In genomic region chr2:191020221-191020741, GRCh38 we compare ENCODE assay signal across 8 cellular contexts. TPM values are rescaled to one million over a fixed set of nuclear protein-coding genes. Genes with fewer than 3 reads are reported as not detected.
DNase-seq lines count a peak whose midpoint lies in the region; ATAC-seq and TF ChIP-seq lines count a peak whose summit lies in the region.

No MANE protein-coding gene starts in this region.

- H3K27me3 ChIP-seq in neural cell (ENCODE audit: insufficient read depth, low read depth, low read length), result peaks cover 7% of the 10 kb centered on the region

- peaks cover 8% of the 10 kb centered on the region for H3K36me3 Mint-ChIP-seq in activated T-helper 2 cell treated with anti-CD3 and anti-CD28 coated beads, Interferon-gamma antibody, Interleukin-2, Interleukin-4, amounts not matched to agents 10 μg/mL and 5 μg/mL and 100 μg/mL, durations not matched to agents 14 hours and 24 hours and 36 hours (ENCODE audit: low read depth)

- H3K4me1 Mint-ChIP-seq in activated T-helper 2 cell treated with anti-CD3 and anti-CD28 coated beads, Interferon-gamma antibody, Interleukin-2, Interleukin-4, amounts not matched to agents 10 μg/mL and 5 μg/mL and 100 μg/mL, durations not matched to agents 14 hours and 24 hours and 36 hours (ENCODE audit: low read depth), result peaks cover 35% of the 10 kb centered on the region
- peaks cover 27% of the 10 kb centered on the region for H3K4me1 Mint-ChIP-seq in stimulated activated naive CD8-positive, alpha-beta T cell treated with anti-CD3 and anti-CD28 coated beads, Interleukin-15, amount 100 ng/mL, for 72 hours

- H3K27ac Mint-ChIP-seq in activated T-helper 2 cell treated with anti-CD3 and anti-CD28 coated beads, Interferon-gamma antibody, Interleukin-2, Interleukin-4, amounts not matched to agents 10 μg/mL and 5 μg/mL and 100 μg/mL, durations not matched to agents 14 hours and 24 hours and 36 hours, result no peak overlapping the region
- peak overlapping the region in 1 of 2 donors; percentile 87 for H3K27ac Mint-ChIP-seq in stimulated activated naive CD8-positive, alpha-beta T cell treated with anti-CD3 and anti-CD28 coated beads, Interleukin-15, amount 100 ng/mL, for 72 hours

- no peak for TF ChIP-seq CTCF in LNCaP clone FGC (IDR thresholded peaks at IDR 0.05; ENCODE audit: control insufficient read depth, extremely low read depth, insufficient read depth)
- no peak for TF ChIP-seq CTCF in fibroblast of the aortic adventitia (IDR thresholded peaks at IDR 0.05; ENCODE audit: insufficient read depth, low read length)
- TF ChIP-seq CTCF in neural cell (IDR thresholded peaks at IDR 0.05; ENCODE audit: poor library complexity, severe bottlenecking), result peak; percentile 52

- H3K4me2 ChIP-seq in neural cell (ENCODE audit: low read length), result peak overlapping the region; percentile 71

- peaks cover 4% of the 10 kb centered on the region for H3K9me3 Mint-ChIP-seq in activated T-helper 2 cell treated with anti-CD3 and anti-CD28 coated beads, Interferon-gamma antibody, Interleukin-2, Interleukin-4, amounts not matched to agents 10 μg/mL and 5 μg/mL and 100 μg/mL, durations not matched to agents 14 hours and 24 hours and 36 hours
- peaks cover 13 to 16% of the 10 kb centered on the region in 2 donors for H3K9me3 Mint-ChIP-seq in stimulated activated naive CD8-positive, alpha-beta T cell treated with anti-CD3 and anti-CD28 coated beads, Interleukin-15, amount 100 ng/mL, for 72 hours

- no peaks in the 10 kb centered on the region for H3K79me2 ChIP-seq in neural cell (replicated peaks; ENCODE audit: insufficient read depth, low read length)

- intact Hi-C loops in activated T-helper 2 cell treated with anti-CD3 and anti-CD28 coated beads, Interferon-gamma antibody, Interleukin-2, Interleukin-4, amounts not matched to agents 10 μg/mL and 5 μg/mL and 100 μg/mL, durations not matched to agents 14 hours and 24 hours and 36 hours (cut with micrococcal nuclease), result loop anchor here (2.0 to 10.0 kb wide), 8 partner anchors 42 to 695 kb away; partner anchors contain the start of gene GLS

- H4K20me1 ChIP-seq in neural cell (ENCODE audit: insufficient read depth), result no peaks in the 10 kb centered on the region

- peak overlapping the region; percentile 75 for H2AFZ ChIP-seq in neural cell (ENCODE audit: low read depth, low read length)

- no peaks in the 10 kb centered on the region for H3F3A ChIP-seq in neural cell (ENCODE audit: insufficient read depth, low read length, poor library complexity, severe bottlenecking)

- no peak overlapping the region for H3K4me3 Mint-ChIP-seq in activated T-helper 2 cell treated with anti-CD3 and anti-CD28 coated beads, Interferon-gamma antibody, Interleukin-2, Interleukin-4, amounts not matched to agents 10 μg/mL and 5 μg/mL and 100 μg/mL, durations not matched to agents 14 hours and 24 hours and 36 hours (ENCODE audit: low read depth)
- H3K4me3 Mint-ChIP-seq in stimulated activated naive CD8-positive, alpha-beta T cell treated with anti-CD3 and anti-CD28 coated beads, Interleukin-15, amount 100 ng/mL, for 72 hours, result no peak overlapping the region

- peak overlapping the region; percentile 66 for H3K9ac ChIP-seq in neural cell (ENCODE audit: low read length)

- no peaks in the 10 kb centered on the region for H3K36me3 ChIP-seq in neural cell (ENCODE audit: insufficient read depth, low read length)

- H3K27me3 Mint-ChIP-seq in activated T-helper 2 cell treated with anti-CD3 and anti-CD28 coated beads, Interferon-gamma antibody, Interleukin-2, Interleukin-4, amounts not matched to agents 10 μg/mL and 5 μg/mL and 100 μg/mL, durations not matched to agents 14 hours and 24 hours and 36 hours (ENCODE audit: low read depth), result no peaks in the 10 kb centered on the region
- no peaks in the 10 kb centered on the region for H3K27me3 Mint-ChIP-seq in stimulated activated naive CD8-positive, alpha-beta T cell treated with anti-CD3 and anti-CD28 coated beads, Interleukin-15, amount 100 ng/mL, for 72 hours

- peak; percentile 81 for ATAC-seq in stimulated activated naive CD8-positive, alpha-beta T cell treated with anti-CD3 and anti-CD28 coated beads, Interleukin-15, amount 100 ng/mL, for 72 hours

- no peak overlapping the region for H3K27ac ChIP-seq in neural cell (ENCODE audit: low read length)

- H3K9me2 ChIP-seq in neural cell (ENCODE audit: insufficient read depth, low read length), result no peaks in the 10 kb centered on the region

- no peaks in the 10 kb centered on the region for H3K9me3 ChIP-seq in neural cell (ENCODE audit: low read length)

- DNase-seq in ELF-1 (ENCODE audit: low read depth, low spot score) (peak; percentile 99), H4 (ENCODE audit: low spot score) (peak; percentile 95), LNCaP clone FGC (ENCODE audit: low read depth) (peak; percentile 84), RPMI7951 (ENCODE audit: low read depth) (peak; percentile 97), fibroblast of the aortic adventitia (ENCODE audit: low read depth) (peak; percentile 97)
- DNase-seq in activated T-helper 2 cell treated with anti-CD3 and anti-CD28 coated beads, Interferon-gamma antibody, Interleukin-2, Interleukin-4, amounts not matched to agents 10 μg/mL and 5 μg/mL and 100 μg/mL, durations not matched to agents 14 hours and 24 hours and 36 hours (ENCODE audit: low spot score), result peak; percentile 96
- peak; percentile 98 for DNase-seq in stimulated activated naive CD8-positive, alpha-beta T cell treated with anti-CD3 and anti-CD28 coated beads, Interleukin-15, amount 100 ng/mL, for 72 hours

- peak; percentile 98 for TF ChIP-seq EP300 in neural cell (conservative IDR thresholded peaks at IDR 0.05; ENCODE audit: poor library complexity, severe bottlenecking)

- H3K4me3 ChIP-seq in LNCaP clone FGC (ENCODE audit: low read depth, low read length) (peak overlapping the region; percentile 89), fibroblast of the aortic adventitia (ENCODE audit: low read depth, low read length) (peak overlapping the region; percentile 90), neural cell (ENCODE audit: low read length) (peak overlapping the region; percentile 87)

- peak; percentile 45 for TF ChIP-seq RAD21 in neural cell (conservative IDR thresholded peaks at IDR 0.05)

TF ChIP-seq in neural cell, 6 proteins besides CTCF, POLR2A, EP300 and RAD21:
- TF ChIP-seq SMC3 (conservative IDR thresholded peaks at IDR 0.05; ENCODE audit: poor library complexity) (peak; percentile 54), POLR2AphosphoS5 (IDR thresholded peaks at IDR 0.05) (peak; percentile 81), EZH2 (IDR thresholded peaks at IDR 0.05; ENCODE audit: borderline replicate concordance, insufficient read depth, low read length, poor library complexity, severe bottlenecking) (no peak), TAF1 (IDR thresholded peaks at IDR 0.05; ENCODE audit: low read depth) (no peak), REST (IDR thresholded peaks at IDR 0.05; ENCODE audit: borderline replicate concordance) (peak; percentile 76), MXI1 (conservative IDR thresholded peaks at IDR 0.05; ENCODE audit: poor library complexity, severe bottlenecking) (peak; percentile 98)

RNA-seq across cellular contexts. Expression of gene STAT1, which starts 6.3 kb away (rescaled TPM):
- total RNA-seq in H4 (2014; rRNA removed; shearing (Covaris generic)), result 88.6 and 110 TPM in 2 replicates
- total RNA-seq in RPMI7951 (2014; rRNA removed; shearing (Covaris generic)), result 86.4 and 101 TPM in 2 replicates
- 135 and 139 TPM in 2 replicates for total RNA-seq in activated T-helper 2 cell treated with anti-CD3 and anti-CD28 coated beads, Interferon-gamma antibody, Interleukin-2, Interleukin-4, amounts not matched to agents 10 μg/mL and 5 μg/mL and 100 μg/mL, durations not matched to agents 14 hours and 24 hours and 36 hours
- 116 and 122 TPM in 2 replicates for total RNA-seq in fibroblast of the aortic adventitia (ENCODE audit: low replicate concordance)
- 4.2 and 4.9 TPM in 2 replicates for polyA plus RNA-seq in neural cell
- 10.2 and 14.4 TPM in 2 replicates for polyA minus RNA-seq in neural cell
